Comparison of ENCODE assay signal across 1 cellular context in the genomic region with DNA sequence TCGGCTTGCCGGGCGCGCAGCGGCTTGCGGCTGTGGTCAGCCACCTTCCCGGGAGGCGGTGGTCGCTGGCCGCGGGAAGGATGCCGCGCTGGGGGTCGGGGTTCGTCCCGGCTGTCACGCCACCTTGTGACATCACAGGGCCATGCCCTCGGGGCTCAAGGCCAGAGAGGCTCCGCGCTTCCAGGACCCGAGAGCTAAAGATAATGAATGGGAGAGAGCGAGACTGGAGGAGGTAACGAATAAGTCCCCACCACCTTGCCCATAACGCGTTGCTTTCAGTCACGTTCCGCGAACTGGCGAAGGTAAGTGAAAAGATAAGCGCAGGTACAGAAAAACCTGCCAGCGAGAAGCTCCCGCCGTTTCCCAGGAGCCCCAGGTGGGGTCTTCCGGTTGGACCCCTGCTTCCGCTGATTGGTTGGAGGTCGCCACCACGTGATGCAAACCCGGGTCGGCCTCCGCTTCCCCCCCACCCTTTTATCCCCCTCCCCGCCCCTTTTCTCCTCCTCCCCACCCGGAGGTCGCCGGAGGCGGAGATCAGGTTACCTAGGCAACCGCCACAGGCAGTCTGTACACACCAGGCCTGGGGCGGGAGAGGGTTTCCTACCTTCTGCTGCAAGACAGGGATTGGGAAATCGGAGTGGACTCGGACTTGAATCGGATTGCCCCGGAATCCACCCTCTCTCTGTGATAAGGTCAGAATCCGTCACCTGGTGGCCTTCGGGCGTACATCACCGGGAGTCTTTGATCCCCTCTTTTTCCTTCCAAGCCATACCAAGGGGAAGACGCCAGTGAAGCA.
A peak's percentile ranks its signal among the peaks of the same experiment; 100 is the strongest.
TF ChIP-seq lines count a peak whose summit lies in the region.

TSS of gene LRRC9 (plus strand) at position 563 of the 796 bp plus-strand sequence.

TF ChIP-seq in WTC11, 78 proteins besides CTCF, POLR2A, EP300 and RAD21 (continued from another document and continues in another):
- TF ChIP-seq, protein P1, sequence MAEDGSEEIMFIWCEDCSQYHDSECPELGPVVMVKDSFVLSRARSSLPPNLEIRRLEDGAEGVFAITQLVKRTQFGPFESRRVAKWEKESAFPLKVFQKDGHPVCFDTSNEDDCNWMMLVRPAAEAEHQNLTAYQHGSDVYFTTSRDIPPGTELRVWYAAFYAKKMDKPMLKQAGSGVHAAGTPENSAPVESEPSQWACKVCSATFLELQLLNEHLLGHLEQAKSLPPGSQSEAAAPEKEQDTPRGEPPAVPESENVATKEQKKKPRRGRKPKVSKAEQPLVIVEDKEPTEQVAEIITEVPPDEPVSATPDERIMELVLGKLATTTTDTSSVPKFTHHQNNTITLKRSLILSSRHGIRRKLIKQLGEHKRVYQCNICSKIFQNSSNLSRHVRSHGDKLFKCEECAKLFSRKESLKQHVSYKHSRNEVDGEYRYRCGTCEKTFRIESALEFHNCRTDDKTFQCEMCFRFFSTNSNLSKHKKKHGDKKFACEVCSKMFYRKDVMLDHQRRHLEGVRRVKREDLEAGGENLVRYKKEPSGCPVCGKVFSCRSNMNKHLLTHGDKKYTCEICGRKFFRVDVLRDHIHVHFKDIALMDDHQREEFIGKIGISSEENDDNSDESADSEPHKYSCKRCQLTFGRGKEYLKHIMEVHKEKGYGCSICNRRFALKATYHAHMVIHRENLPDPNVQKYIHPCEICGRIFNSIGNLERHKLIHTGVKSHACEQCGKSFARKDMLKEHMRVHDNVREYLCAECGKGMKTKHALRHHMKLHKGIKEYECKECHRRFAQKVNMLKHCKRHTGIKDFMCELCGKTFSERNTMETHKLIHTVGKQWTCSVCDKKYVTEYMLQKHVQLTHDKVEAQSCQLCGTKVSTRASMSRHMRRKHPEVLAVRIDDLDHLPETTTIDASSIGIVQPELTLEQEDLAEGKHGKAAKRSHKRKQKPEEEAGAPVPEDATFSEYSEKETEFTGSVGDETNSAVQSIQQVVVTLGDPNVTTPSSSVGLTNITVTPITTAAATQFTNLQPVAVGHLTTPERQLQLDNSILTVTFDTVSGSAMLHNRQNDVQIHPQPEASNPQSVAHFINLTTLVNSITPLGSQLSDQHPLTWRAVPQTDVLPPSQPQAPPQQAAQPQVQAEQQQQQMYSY (CRISPR knock-in tag; IDR thresholded peaks at IDR 0.05) = peak; percentile 70
- TF ChIP-seq TEAD1 (CRISPR knock-in tag; IDR thresholded peaks at IDR 0.05) = peak; percentile 56; the same call in 1 of the 2 replicates
- no peak for TF ChIP-seq SOX15 (CRISPR knock-in tag; IDR thresholded peaks at IDR 0.05)
- TF ChIP-seq, protein P2, sequence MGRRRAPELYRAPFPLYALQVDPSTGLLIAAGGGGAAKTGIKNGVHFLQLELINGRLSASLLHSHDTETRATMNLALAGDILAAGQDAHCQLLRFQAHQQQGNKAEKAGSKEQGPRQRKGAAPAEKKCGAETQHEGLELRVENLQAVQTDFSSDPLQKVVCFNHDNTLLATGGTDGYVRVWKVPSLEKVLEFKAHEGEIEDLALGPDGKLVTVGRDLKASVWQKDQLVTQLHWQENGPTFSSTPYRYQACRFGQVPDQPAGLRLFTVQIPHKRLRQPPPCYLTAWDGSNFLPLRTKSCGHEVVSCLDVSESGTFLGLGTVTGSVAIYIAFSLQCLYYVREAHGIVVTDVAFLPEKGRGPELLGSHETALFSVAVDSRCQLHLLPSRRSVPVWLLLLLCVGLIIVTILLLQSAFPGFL (CRISPR knock-in tag; IDR thresholded peaks at IDR 0.05; ENCODE audit: borderline replicate concordance) = no peak
- peak; percentile 50; the same call in 1 of the 2 replicates for TF ChIP-seq RELA (CRISPR knock-in tag; IDR thresholded peaks at IDR 0.05; ENCODE audit: borderline replicate concordance)
- TF ChIP-seq FOXP4 (CRISPR knock-in tag; IDR thresholded peaks at IDR 0.05) = peak; percentile 83
- TF ChIP-seq, protein P3, sequence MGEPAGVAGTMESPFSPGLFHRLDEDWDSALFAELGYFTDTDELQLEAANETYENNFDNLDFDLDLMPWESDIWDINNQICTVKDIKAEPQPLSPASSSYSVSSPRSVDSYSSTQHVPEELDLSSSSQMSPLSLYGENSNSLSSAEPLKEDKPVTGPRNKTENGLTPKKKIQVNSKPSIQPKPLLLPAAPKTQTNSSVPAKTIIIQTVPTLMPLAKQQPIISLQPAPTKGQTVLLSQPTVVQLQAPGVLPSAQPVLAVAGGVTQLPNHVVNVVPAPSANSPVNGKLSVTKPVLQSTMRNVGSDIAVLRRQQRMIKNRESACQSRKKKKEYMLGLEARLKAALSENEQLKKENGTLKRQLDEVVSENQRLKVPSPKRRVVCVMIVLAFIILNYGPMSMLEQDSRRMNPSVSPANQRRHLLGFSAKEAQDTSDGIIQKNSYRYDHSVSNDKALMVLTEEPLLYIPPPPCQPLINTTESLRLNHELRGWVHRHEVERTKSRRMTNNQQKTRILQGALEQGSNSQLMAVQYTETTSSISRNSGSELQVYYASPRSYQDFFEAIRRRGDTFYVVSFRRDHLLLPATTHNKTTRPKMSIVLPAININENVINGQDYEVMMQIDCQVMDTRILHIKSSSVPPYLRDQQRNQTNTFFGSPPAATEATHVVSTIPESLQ (CRISPR knock-in tag; IDR thresholded peaks at IDR 0.05) = no peak
- peak; percentile 84 for TF ChIP-seq MAX (CRISPR knock-in tag; IDR thresholded peaks at IDR 0.05)
- peak; percentile 89 for TF ChIP-seq USF1 (CRISPR knock-in tag; IDR thresholded peaks at IDR 0.05)
- no peak for TF ChIP-seq JUN (CRISPR knock-in tag; IDR thresholded peaks at IDR 0.05)
- no peak for TF ChIP-seq GABPB1 (CRISPR knock-in tag; IDR thresholded peaks at IDR 0.05)
- TF ChIP-seq PRRX2 (CRISPR knock-in tag; IDR thresholded peaks at IDR 0.05) = no peak
- TF ChIP-seq NR1H2 (CRISPR knock-in tag; IDR thresholded peaks at IDR 0.05) = no peak
- no peak for TF ChIP-seq NFATC4 (CRISPR knock-in tag; IDR thresholded peaks at IDR 0.05)
- no peak for TF ChIP-seq NR3C1 (CRISPR knock-in tag; conservative IDR thresholded peaks at IDR 0.05; ENCODE audit: low read depth)
- TF ChIP-seq FOXJ3 (CRISPR knock-in tag; IDR thresholded peaks at IDR 0.05; ENCODE audit: borderline replicate concordance) = no peak
- TF ChIP-seq, protein P4, sequence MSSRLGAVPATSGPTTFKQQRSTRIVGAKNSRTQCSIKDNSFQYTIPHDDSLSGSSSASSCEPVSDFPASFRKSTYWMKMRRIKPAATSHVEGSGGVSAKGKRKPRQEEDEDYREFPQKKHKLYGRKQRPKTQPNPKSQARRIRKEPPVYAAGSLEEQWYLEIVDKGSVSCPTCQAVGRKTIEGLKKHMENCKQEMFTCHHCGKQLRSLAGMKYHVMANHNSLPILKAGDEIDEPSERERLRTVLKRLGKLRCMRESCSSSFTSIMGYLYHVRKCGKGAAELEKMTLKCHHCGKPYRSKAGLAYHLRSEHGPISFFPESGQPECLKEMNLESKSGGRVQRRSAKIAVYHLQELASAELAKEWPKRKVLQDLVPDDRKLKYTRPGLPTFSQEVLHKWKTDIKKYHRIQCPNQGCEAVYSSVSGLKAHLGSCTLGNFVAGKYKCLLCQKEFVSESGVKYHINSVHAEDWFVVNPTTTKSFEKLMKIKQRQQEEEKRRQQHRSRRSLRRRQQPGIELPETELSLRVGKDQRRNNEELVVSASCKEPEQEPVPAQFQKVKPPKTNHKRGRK (CRISPR knock-in tag; IDR thresholded peaks at IDR 0.05; ENCODE audit: borderline replicate concordance) = no peak
- no peak; the same call in 1 of the 2 replicates for TF ChIP-seq E2F5 (CRISPR knock-in tag; IDR thresholded peaks at IDR 0.05)
- peak; percentile 63; the same call in 1 of the 2 replicates for TF ChIP-seq ZNF232 (CRISPR knock-in tag; IDR thresholded peaks at IDR 0.05)
- peak; percentile 74 for TF ChIP-seq NFYB (CRISPR knock-in tag; conservative IDR thresholded peaks at IDR 0.05; ENCODE audit: low read depth)
- no peak for TF ChIP-seq JAZF1 (CRISPR knock-in tag; IDR thresholded peaks at IDR 0.05)
- peak; percentile 65; the same call in 1 of the 2 replicates for TF ChIP-seq HMGXB4 (CRISPR knock-in tag; IDR thresholded peaks at IDR 0.05)
- TF ChIP-seq IRF2 (CRISPR knock-in tag; IDR thresholded peaks at IDR 0.05; ENCODE audit: borderline replicate concordance, low read depth) = no peak
- no peak for TF ChIP-seq HMGA2 (CRISPR knock-in tag; IDR thresholded peaks at IDR 0.05)
- TF ChIP-seq ZNF317 (CRISPR knock-in tag; IDR thresholded peaks at IDR 0.05; ENCODE audit: borderline replicate concordance, low read depth) = no peak
- TF ChIP-seq, protein P5, sequence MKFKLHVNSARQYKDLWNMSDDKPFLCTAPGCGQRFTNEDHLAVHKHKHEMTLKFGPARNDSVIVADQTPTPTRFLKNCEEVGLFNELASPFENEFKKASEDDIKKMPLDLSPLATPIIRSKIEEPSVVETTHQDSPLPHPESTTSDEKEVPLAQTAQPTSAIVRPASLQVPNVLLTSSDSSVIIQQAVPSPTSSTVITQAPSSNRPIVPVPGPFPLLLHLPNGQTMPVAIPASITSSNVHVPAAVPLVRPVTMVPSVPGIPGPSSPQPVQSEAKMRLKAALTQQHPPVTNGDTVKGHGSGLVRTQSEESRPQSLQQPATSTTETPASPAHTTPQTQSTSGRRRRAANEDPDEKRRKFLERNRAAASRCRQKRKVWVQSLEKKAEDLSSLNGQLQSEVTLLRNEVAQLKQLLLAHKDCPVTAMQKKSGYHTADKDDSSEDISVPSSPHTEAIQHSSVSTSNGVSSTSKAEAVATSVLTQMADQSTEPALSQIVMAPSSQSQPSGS (CRISPR knock-in tag; IDR thresholded peaks at IDR 0.05; ENCODE audit: borderline replicate concordance, low read depth) = no peak
- TF ChIP-seq ZSCAN18 (CRISPR knock-in tag; IDR thresholded peaks at IDR 0.05) = no peak
- TF ChIP-seq ZNF425 (CRISPR knock-in tag; conservative IDR thresholded peaks at IDR 0.05) = no peak
- TF ChIP-seq SMAD3 (CRISPR knock-in tag; IDR thresholded peaks at IDR 0.05; ENCODE audit: borderline replicate concordance) = 0 out of 2 replicates have a peak, but pooled peaks have one; percentile 51
